Comparison of ENCODE assay signal across 1 cellular context in the genomic region with DNA sequence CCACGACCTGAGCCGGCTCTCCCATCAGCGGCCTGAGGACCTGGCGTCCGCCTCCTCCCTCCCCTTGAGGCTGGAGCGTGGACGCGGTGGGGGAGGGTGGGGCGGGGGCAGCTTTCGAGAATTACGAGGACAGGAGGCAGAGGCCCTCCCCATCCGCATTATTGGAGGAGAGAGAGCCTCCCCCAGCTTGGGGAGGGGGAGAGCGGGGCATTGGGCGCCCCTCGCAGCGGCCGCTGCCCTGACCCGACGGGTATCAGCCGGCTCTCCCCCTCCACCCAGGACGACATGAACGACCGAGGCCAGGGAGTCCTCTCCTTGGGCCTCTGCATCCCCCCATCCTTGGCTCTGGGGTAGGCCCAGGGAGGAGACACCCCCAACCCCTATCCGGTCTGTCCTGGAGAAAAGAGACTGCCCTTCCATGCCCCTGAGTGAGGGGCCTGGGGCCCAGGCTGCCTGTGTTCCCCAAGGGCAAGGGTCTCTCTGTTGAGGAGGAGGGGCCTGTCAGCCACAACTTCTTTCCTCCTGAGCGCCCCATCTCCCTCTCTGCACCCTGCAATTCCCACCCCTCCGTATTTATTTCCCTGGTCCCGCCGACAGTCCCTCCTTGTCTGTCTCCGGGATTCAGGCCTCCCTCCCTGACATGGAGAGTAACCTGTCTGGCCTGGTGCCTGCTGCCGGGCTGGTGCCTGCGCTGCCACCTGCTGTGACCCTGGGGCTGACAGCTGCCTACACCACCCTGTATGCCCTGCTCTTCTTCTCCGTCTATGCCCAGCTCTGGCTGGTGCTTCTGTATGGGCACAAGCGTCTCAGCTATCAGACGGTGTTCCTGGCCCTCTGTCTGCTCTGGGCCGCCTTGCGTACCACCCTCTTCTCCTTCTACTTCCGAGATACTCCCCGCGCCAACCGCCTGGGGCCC.
TF ChIP-seq lines count a peak whose summit lies in the region.

No MANE protein-coding gene starts in this region.

TF ChIP-seq in HepG2, 621 proteins besides CTCF, POLR2A, EP300 and RAD21 (continued from another document and continues in another):
- TF ChIP-seq, protein P1, sequence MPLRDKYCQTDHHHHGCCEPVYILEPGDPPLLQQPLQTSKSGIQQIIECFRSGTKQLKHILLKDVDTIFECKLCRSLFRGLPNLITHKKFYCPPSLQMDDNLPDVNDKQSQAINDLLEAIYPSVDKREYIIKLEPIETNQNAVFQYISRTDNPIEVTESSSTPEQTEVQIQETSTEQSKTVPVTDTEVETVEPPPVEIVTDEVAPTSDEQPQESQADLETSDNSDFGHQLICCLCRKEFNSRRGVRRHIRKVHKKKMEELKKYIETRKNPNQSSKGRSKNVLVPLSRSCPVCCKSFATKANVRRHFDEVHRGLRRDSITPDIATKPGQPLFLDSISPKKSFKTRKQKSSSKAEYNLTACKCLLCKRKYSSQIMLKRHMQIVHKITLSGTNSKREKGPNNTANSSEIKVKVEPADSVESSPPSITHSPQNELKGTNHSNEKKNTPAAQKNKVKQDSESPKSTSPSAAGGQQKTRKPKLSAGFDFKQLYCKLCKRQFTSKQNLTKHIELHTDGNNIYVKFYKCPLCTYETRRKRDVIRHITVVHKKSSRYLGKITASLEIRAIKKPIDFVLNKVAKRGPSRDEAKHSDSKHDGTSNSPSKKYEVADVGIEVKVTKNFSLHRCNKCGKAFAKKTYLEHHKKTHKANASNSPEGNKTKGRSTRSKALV (CRISPR knock-in tag; IDR thresholded peaks at IDR 0.05), result no peak
- no peak; the same call in 1 of the 2 replicates for TF ChIP-seq ZSCAN21 (CRISPR knock-in tag; IDR thresholded peaks at IDR 0.05; ENCODE audit: borderline replicate concordance)
- no peak for TF ChIP-seq GABPB1 (CRISPR knock-in tag; IDR thresholded peaks at IDR 0.05)
- TF ChIP-seq HIVEP1 (CRISPR knock-in tag; IDR thresholded peaks at IDR 0.05), result no peak
- no peak for TF ChIP-seq SP2 (CRISPR knock-in tag; IDR thresholded peaks at IDR 0.05)
- TF ChIP-seq, protein P2, sequence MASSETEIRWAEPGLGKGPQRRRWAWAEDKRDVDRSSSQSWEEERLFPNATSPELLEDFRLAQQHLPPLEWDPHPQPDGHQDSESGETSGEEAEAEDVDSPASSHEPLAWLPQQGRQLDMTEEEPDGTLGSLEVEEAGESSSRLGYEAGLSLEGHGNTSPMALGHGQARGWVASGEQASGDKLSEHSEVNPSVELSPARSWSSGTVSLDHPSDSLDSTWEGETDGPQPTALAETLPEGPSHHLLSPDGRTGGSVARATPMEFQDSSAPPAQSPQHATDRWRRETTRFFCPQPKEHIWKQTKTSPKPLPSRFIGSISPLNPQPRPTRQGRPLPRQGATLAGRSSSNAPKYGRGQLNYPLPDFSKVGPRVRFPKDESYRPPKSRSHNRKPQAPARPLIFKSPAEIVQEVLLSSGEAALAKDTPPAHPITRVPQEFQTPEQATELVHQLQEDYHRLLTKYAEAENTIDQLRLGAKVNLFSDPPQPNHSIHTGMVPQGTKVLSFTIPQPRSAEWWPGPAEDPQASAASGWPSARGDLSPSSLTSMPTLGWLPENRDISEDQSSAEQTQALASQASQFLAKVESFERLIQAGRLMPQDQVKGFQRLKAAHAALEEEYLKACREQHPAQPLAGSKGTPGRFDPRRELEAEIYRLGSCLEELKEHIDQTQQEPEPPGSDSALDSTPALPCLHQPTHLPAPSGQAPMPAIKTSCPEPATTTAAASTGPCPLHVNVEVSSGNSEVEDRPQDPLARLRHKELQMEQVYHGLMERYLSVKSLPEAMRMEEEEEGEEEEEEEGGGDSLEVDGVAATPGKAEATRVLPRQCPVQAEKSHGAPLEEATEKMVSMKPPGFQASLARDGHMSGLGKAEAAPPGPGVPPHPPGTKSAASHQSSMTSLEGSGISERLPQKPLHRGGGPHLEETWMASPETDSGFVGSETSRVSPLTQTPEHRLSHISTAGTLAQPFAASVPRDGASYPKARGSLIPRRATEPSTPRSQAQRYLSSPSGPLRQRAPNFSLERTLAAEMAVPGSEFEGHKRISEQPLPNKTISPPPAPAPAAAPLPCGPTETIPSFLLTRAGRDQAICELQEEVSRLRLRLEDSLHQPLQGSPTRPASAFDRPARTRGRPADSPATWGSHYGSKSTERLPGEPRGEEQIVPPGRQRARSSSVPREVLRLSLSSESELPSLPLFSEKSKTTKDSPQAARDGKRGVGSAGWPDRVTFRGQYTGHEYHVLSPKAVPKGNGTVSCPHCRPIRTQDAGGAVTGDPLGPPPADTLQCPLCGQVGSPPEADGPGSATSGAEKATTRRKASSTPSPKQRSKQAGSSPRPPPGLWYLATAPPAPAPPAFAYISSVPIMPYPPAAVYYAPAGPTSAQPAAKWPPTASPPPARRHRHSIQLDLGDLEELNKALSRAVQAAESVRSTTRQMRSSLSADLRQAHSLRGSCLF (CRISPR knock-in tag; IDR thresholded peaks at IDR 0.05; ENCODE audit: borderline replicate concordance), result no peak
- no peak for TF ChIP-seq ZNF552 (CRISPR knock-in tag; IDR thresholded peaks at IDR 0.05; ENCODE audit: borderline replicate concordance)
- no peak for TF ChIP-seq SIX1 (CRISPR knock-in tag; IDR thresholded peaks at IDR 0.05; ENCODE audit: borderline replicate concordance)
- no peak for TF ChIP-seq ZNF251 (CRISPR knock-in tag; IDR thresholded peaks at IDR 0.05)
- TF ChIP-seq, protein P3, sequence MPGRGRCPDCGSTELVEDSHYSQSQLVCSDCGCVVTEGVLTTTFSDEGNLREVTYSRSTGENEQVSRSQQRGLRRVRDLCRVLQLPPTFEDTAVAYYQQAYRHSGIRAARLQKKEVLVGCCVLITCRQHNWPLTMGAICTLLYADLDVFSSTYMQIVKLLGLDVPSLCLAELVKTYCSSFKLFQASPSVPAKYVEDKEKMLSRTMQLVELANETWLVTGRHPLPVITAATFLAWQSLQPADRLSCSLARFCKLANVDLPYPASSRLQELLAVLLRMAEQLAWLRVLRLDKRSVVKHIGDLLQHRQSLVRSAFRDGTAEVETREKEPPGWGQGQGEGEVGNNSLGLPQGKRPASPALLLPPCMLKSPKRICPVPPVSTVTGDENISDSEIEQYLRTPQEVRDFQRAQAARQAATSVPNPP (CRISPR knock-in tag; IDR thresholded peaks at IDR 0.05), result no peak
- TF ChIP-seq ZNF160 (CRISPR knock-in tag; IDR thresholded peaks at IDR 0.05), result no peak
- TF ChIP-seq, protein P4, sequence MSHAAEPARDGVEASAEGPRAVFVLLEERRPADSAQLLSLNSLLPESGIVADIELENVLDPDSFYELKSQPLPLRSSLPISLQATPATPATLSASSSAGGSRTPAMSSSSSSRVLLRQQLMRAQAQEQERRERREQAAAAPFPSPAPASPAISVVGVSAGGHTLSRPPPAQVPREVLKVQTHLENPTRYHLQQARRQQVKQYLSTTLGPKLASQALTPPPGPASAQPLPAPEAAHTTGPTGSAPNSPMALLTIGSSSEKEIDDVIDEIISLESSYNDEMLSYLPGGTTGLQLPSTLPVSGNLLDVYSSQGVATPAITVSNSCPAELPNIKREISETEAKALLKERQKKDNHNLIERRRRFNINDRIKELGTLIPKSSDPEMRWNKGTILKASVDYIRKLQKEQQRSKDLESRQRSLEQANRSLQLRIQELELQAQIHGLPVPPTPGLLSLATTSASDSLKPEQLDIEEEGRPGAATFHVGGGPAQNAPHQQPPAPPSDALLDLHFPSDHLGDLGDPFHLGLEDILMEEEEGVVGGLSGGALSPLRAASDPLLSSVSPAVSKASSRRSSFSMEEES (CRISPR knock-in tag; IDR thresholded peaks at IDR 0.05), result no peak
- no peak for TF ChIP-seq ZSCAN22 (CRISPR knock-in tag; IDR thresholded peaks at IDR 0.05)
- TF ChIP-seq ZNF292 (CRISPR knock-in tag; IDR thresholded peaks at IDR 0.05; ENCODE audit: borderline replicate concordance, low read depth), result no peak
- no peak for TF ChIP-seq GTF3A (CRISPR knock-in tag; conservative IDR thresholded peaks at IDR 0.05)
- no peak for TF ChIP-seq ZNF337 (CRISPR knock-in tag; IDR thresholded peaks at IDR 0.05; ENCODE audit: borderline replicate concordance, low read depth)
- no peak for TF ChIP-seq ZNF839 (CRISPR knock-in tag; IDR thresholded peaks at IDR 0.05; ENCODE audit: borderline replicate concordance)
- TF ChIP-seq, protein P5, sequence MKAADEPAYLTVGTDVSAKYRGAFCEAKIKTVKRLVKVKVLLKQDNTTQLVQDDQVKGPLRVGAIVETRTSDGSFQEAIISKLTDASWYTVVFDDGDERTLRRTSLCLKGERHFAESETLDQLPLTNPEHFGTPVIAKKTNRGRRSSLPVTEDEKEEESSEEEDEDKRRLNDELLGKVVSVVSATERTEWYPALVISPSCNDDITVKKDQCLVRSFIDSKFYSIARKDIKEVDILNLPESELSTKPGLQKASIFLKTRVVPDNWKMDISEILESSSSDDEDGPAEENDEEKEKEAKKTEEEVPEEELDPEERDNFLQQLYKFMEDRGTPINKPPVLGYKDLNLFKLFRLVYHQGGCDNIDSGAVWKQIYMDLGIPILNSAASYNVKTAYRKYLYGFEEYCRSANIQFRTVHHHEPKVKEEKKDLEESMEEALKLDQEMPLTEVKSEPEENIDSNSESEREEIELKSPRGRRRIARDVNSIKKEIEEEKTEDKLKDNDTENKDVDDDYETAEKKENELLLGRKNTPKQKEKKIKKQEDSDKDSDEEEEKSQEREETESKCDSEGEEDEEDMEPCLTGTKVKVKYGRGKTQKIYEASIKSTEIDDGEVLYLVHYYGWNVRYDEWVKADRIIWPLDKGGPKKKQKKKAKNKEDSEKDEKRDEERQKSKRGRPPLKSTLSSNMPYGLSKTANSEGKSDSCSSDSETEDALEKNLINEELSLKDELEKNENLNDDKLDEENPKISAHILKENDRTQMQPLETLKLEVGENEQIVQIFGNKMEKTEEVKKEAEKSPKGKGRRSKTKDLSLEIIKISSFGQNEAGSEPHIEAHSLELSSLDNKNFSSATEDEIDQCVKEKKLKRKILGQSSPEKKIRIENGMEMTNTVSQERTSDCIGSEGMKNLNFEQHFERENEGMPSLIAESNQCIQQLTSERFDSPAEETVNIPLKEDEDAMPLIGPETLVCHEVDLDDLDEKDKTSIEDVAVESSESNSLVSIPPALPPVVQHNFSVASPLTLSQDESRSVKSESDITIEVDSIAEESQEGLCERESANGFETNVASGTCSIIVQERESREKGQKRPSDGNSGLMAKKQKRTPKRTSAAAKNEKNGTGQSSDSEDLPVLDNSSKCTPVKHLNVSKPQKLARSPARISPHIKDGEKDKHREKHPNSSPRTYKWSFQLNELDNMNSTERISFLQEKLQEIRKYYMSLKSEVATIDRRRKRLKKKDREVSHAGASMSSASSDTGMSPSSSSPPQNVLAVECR (CRISPR knock-in tag; IDR thresholded peaks at IDR 0.05; ENCODE audit: borderline replicate concordance), result no peak
- peak; percentile 85 for TF ChIP-seq HNRNPL (IDR thresholded peaks at IDR 0.05; ENCODE audit: low read depth, low read length)
- no peak for TF ChIP-seq SP1 (IDR thresholded peaks at IDR 0.05)
- no peak for TF ChIP-seq SP1 (CRISPR knock-in tag; IDR thresholded peaks at IDR 0.05)
- TF ChIP-seq ZNF589 (CRISPR knock-in tag; conservative IDR thresholded peaks at IDR 0.05), result no peak
- TF ChIP-seq DNMT3B (CRISPR knock-in tag; conservative IDR thresholded peaks at IDR 0.05), result no peak
- no peak for TF ChIP-seq FOXC1 (CRISPR knock-in tag; IDR thresholded peaks at IDR 0.05; ENCODE audit: borderline replicate concordance)
- TF ChIP-seq SMC3 (IDR thresholded peaks at IDR 0.05; ENCODE audit: low read length), result peak; percentile 1; the same call in 1 of the 2 replicates
- no peak for TF ChIP-seq ZFY (CRISPR knock-in tag; IDR thresholded peaks at IDR 0.05)
- TF ChIP-seq, protein P6, sequence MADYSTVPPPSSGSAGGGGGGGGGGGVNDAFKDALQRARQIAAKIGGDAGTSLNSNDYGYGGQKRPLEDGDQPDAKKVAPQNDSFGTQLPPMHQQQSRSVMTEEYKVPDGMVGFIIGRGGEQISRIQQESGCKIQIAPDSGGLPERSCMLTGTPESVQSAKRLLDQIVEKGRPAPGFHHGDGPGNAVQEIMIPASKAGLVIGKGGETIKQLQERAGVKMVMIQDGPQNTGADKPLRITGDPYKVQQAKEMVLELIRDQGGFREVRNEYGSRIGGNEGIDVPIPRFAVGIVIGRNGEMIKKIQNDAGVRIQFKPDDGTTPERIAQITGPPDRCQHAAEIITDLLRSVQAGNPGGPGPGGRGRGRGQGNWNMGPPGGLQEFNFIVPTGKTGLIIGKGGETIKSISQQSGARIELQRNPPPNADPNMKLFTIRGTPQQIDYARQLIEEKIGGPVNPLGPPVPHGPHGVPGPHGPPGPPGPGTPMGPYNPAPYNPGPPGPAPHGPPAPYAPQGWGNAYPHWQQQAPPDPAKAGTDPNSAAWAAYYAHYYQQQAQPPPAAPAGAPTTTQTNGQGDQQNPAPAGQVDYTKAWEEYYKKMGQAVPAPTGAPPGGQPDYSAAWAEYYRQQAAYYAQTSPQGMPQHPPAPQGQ (CRISPR knock-in tag; IDR thresholded peaks at IDR 0.05; ENCODE audit: borderline replicate concordance), result no peak
- TF ChIP-seq MED13 (CRISPR knock-in tag; IDR thresholded peaks at IDR 0.05), result no peak
- TF ChIP-seq CREM (IDR thresholded peaks at IDR 0.05), result no peak
- TF ChIP-seq CREM (CRISPR knock-in tag; IDR thresholded peaks at IDR 0.05), result no peak
- peak; percentile 2; the same call in 1 of the 2 replicates for TF ChIP-seq GATAD1 (CRISPR knock-in tag; IDR thresholded peaks at IDR 0.05)
- TF ChIP-seq, protein P7, sequence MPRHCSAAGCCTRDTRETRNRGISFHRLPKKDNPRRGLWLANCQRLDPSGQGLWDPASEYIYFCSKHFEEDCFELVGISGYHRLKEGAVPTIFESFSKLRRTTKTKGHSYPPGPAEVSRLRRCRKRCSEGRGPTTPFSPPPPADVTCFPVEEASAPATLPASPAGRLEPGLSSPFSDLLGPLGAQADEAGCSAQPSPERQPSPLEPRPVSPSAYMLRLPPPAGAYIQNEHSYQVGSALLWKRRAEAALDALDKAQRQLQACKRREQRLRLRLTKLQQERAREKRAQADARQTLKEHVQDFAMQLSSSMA (CRISPR knock-in tag; IDR thresholded peaks at IDR 0.05), result no peak
- TF ChIP-seq AHR (CRISPR knock-in tag; IDR thresholded peaks at IDR 0.05), result no peak
- TF ChIP-seq SNRNP70 (IDR thresholded peaks at IDR 0.05; ENCODE audit: low read depth, low read length), result no peak
- TF ChIP-seq ZNF446 (CRISPR knock-in tag; IDR thresholded peaks at IDR 0.05), result no peak
- no peak for TF ChIP-seq ZNF674 (CRISPR knock-in tag; IDR thresholded peaks at IDR 0.05; ENCODE audit: low read depth)
